9 cellular contexts compared by ENCODE assay signal in the genomic region with DNA sequence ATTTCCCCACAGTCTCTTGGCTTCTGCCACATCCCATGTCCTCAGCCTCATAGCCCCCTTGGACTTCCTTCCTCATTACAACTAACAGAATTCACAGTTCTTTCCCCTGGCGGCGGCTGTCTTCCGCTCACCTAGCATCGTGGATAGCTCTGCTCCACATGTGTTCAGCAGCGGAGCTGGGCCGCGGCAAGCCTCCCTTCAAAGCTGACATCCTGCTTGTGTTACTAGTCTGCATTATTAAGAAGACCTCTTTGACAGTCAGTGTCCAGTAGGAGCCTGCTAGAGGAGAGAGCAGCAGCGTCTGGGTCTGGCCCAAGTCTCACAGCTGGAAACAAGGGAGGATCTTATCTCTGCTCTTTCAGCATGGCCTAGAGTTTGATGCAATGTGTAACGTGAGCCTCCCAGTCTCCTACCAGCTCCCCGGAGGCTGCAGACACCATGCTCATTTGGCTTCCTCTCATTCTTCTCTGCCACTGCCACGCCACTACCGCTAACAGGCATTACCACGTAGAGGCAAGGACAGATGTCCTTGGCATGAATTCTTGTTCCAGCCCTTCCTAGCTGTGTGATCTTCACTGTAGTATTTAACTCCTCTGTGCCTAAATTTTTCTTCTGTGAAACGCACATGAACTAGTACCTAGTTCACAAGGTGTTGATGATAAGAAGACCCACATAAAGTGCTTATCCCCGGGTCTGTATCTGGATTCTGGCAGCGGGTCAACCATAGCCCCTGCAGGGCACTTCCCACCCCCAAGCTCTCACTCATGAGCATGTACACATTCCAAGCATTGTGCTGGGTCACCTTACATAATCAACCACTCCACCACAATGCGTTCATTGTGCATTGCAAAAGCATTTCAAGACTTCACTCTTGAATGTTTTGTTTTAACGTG.
DNase-seq lines count a peak whose midpoint lies in the region; ATAC-seq, FAIRE-seq and TF ChIP-seq lines count a peak whose summit lies in the region.
"Had no signal": no experiment of that assay in that cellular context is flagged by ENCODE, and none has a peak within 500 bp of the region (broad histone marks: within the 10 kb centered on the region; RNA-seq: fewer than 3 reads in every experiment).

No MANE protein-coding gene starts in this region.

- no peak for TF ChIP-seq POLR2A in K562 (conservative IDR thresholded peaks at IDR 0.05)

- H4K20me1 ChIP-seq in Loucy (ENCODE audit: insufficient read depth, low read length, poor library complexity, severe bottlenecking) (no peaks in the 10 kb centered on the region), K562 (replicated peaks; ENCODE audit: control insufficient read depth, insufficient read depth, low read length) (no peaks in the 10 kb centered on the region)

- no peak overlapping the region for H3K4me3 ChIP-seq in Loucy (ENCODE audit: low read length, poor library complexity, severe bottlenecking)
- H3K4me3 ChIP-seq in K562 = no peak overlapping the region
- H3K4me3 ChIP-seq in left lung = no peak overlapping the region

- H3K9me1 ChIP-seq in K562 (ENCODE audit: control insufficient read depth, insufficient read depth, low read length) = no peaks in the 10 kb centered on the region

- H3K4me1 ChIP-seq in Loucy (ENCODE audit: insufficient read depth, low read length, poor library complexity, severe bottlenecking) = peaks cover 60% of the 10 kb centered on the region
- H3K4me1 ChIP-seq in K562 (replicated peaks in 1 of 2; ENCODE audit: control insufficient read depth in 2 of 2, insufficient read depth in 2 of 2, low read length in 2 of 2) = peaks cover 30 to 40% of the 10 kb centered on the region in 2 experiments; a peak in 4 of 5 replicates
- H3K4me1 ChIP-seq in left lung = peaks cover 0 to 13% of the 10 kb centered on the region in 2 donors

- intact Hi-C loops in K562 (cut with micrococcal nuclease) (loop anchor here (1.0 to 2.0 kb wide), 2 partner anchors 55 to 75 kb away; no protein-coding TSS in a partner anchor), left lung (cut with DNase I) (no loop called here)

- peak; percentile 71 for TF ChIP-seq EP300 in K562 (IDR thresholded peaks at IDR 0.05; ENCODE audit: low read length)

- peak; percentile 96 for ATAC-seq in K562
- peak; percentile 71 for ATAC-seq in left lung
- ATAC-seq in GM21529 (IDR thresholded peaks at IDR 0.05; ENCODE audit: unreplicated experiment) = no peak
- ATAC-seq in GM21447 (IDR thresholded peaks at IDR 0.05; ENCODE audit: unreplicated experiment) = no peak

- BruUV-seq in K562 (replicated peaks; lab: Mats Ljungman, UMichigan) = no TSS peak

- H3K36me3 ChIP-seq in Loucy (ENCODE audit: insufficient read depth, low read length) (no peaks in the 10 kb centered on the region), K562 (ENCODE audit: control insufficient read depth, insufficient read depth, low read length) (no peaks in the 10 kb centered on the region), left lung (no peaks in the 10 kb centered on the region)

- TF ChIP-seq CTCF in Loucy (conservative IDR thresholded peaks at IDR 0.05; ENCODE audit: low read length) (no peak), K562 (IDR thresholded peaks at IDR 0.05 in 2 of 3, conservative IDR thresholded peaks at IDR 0.05 in 1 of 3; ENCODE audit: insufficient read depth in 2 of 3, low read depth in 1 of 3, low read length in 3 of 3) (peak; percentile 9 to 28 (median 17); a peak in 1 of 6 replicates), left lung (IDR thresholded peaks at IDR 0.05) (no peak)

- H3K27ac ChIP-seq in K562 (ENCODE audit: extremely low read depth, low read depth, low read length) (peak overlapping the region; percentile 62), left lung (no peak overlapping the region)

- no peaks in the 10 kb centered on the region for H3K27me3 ChIP-seq in Loucy (ENCODE audit: insufficient read depth, low read length, poor library complexity, severe bottlenecking)
- no peaks in the 10 kb centered on the region for H3K27me3 ChIP-seq in K562 (ENCODE audit: control insufficient read depth in 2 of 2, insufficient read depth in 2 of 2, low read length in 2 of 2)
- H3K27me3 ChIP-seq in left lung = no peaks in the 10 kb centered on the region

- H3K9me3 ChIP-seq in Loucy (ENCODE audit: insufficient read depth, low read depth, low read length) = no peaks in the 10 kb centered on the region
- H3K9me3 ChIP-seq in K562 (replicated peaks; ENCODE audit: control insufficient read depth, insufficient read depth, low read depth, low read length) = no peaks in the 10 kb centered on the region
- H3K9me3 ChIP-seq in left lung = no peaks in the 10 kb centered on the region

- no peaks in the 10 kb centered on the region for H3K79me2 ChIP-seq in Loucy (ENCODE audit: insufficient read depth, low read length)
- no peaks in the 10 kb centered on the region for H3K79me2 ChIP-seq in K562 (ENCODE audit: control insufficient read depth, insufficient read depth, low read length)

- DNase-seq in Ammon's horn (ENCODE audit: low spot score) (peak; percentile 14), K562 (ENCODE audit: extremely low read depth in 1 of 4, low spot score in 3 of 4) (peak; percentile 76 to 93 (median 84)), left lung (peak in 1 of 2 donors; percentile 79), GM19238 (ENCODE audit: insufficient read length, low spot score) (no peak), HCEC 1CT (no peak)
- DNase-seq: activated B cell treated with CpG ODN at 0.5 μM for 24 hours had no signal

- FAIRE-seq in K562 (lab: Jason Lieb, UNC) = peak; percentile 99

- no peaks in the 10 kb centered on the region for H3K9me2 ChIP-seq in Loucy (replicated peaks; ENCODE audit: low read depth, low read length)

- TF ChIP-seq RAD21 in K562 (CRISPR knock-in tag; conservative IDR thresholded peaks at IDR 0.05 in 1 of 2, IDR thresholded peaks at IDR 0.05 in 1 of 2) = peak; percentile 21 to 42; a peak in 2 of 4 replicates

- WGBS in K562 (ENCODE audit: insufficient coverage, low coverage, missing lambda C conversion rate) = 2% methylated on average over 18 of the region's 18 CpGs

- H2AFZ ChIP-seq in Loucy (ENCODE audit: low read length) = no peak overlapping the region
- H2AFZ ChIP-seq in K562 (ENCODE audit: low read depth, low read length) = peak overlapping the region; percentile 83

- H3F3A ChIP-seq in Loucy (ENCODE audit: low read depth) = peaks cover 4% of the 10 kb centered on the region

- in situ Hi-C loops in K562 (cut with MboI) = loop anchor here (5.0 kb wide), 1 partner anchor 74 kb away; no protein-coding TSS in a partner anchor

- peak overlapping the region; percentile 29 for H3K4me2 ChIP-seq in Loucy (ENCODE audit: low read depth, low read length, poor library complexity, severe bottlenecking)
- H3K4me2 ChIP-seq in K562 (ENCODE audit: insufficient read depth, low read length) = peak overlapping the region; percentile 77

- CTCF ChIA-PET in K562 (lab: Yijun Ruan, JAX; ENCODE audit: low intra/inter-chr PET ratio) = no interaction called here

- POLR2A ChIA-PET in K562 (lab: Yijun Ruan, JAX) = interaction anchor here (0.6 to 1.1 kb wide), 9 partner anchors 9 to 71 kb away, joined by 3 to 7 read pairs (median 3); no protein-coding TSS in a partner anchor

- H3K9ac ChIP-seq in Loucy (ENCODE audit: low read depth, low read length, poor library complexity, severe bottlenecking) = peak overlapping the region; percentile 42
- H3K9ac ChIP-seq in K562 (ENCODE audit: insufficient read depth in 1 of 2, low read depth in 2 of 2, low read length in 2 of 2) = peak overlapping the region; percentile 6 to 35; a peak in 3 of 4 replicates

TF ChIP-seq in K562, 482 proteins besides CTCF, POLR2A, EP300 and RAD21 (continues in another document):
- TF ChIP-seq PHTF2 (CRISPR knock-in tag; IDR thresholded peaks at IDR 0.05) = no peak
- TF ChIP-seq CEBPZ (IDR thresholded peaks at IDR 0.05; ENCODE audit: borderline replicate concordance, low read depth, low read length) = no peak
- TF ChIP-seq ZNF282 (CRISPR knock-in tag; IDR thresholded peaks at IDR 0.05) = no peak
- no peak for TF ChIP-seq ZKSCAN1 (IDR thresholded peaks at IDR 0.05; ENCODE audit: low read depth, low read length)
- TF ChIP-seq GABPB1 (CRISPR knock-in tag; IDR thresholded peaks at IDR 0.05) = no peak; the same call in 1 of the 2 replicates
- 0 out of 2 replicates have a peak, but pooled peaks have one; percentile 25 for TF ChIP-seq ARID3A (IDR thresholded peaks at IDR 0.05; ENCODE audit: borderline replicate concordance, low read depth, low read length)

Comparison
In these comparisons a context has a peak if more than half of its experiments do, and no peak if none do; other contexts are left out.
1. DNase-seq: peak in Ammon's horn (single experiment) and K562 (4 of 4); none in GM19238 (single experiment) and HCEC 1CT (single experiment).
2. CTCF ChIP-seq: peak in K562 (3 of 3); none in Loucy (single experiment) and left lung (0 of 2).
3. ATAC-seq: peak in K562 (single experiment) and left lung (single experiment); none in GM21529 (single experiment) and GM21447 (single experiment).